ENCODE assay signal across 9 cellular contexts in the genomic region with DNA sequence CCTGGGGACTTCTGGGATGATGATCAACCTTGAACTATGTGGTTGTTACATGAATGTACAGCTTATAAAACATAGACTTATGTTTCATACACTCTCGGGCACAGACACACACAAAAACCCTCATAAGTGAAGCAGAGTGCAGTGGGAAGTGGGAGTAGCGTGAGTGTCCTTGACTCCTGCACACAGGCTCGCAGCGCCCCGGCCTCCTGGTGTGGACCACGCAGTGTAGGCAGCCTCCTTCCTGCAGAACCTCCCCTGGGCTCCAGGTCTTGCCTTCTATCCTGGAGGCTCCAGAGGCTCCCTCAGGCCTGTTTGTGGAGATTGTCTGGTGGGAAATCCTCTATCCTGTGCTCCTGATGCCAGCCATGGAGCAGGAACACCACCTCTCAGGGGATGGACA. TPM values are rescaled to one million over a fixed set of nuclear protein-coding genes. Genes with fewer than 3 reads are reported as not detected.
"Had no signal": no experiment of that assay in that cellular context is flagged by ENCODE, and none has a peak within 500 bp of the region (broad histone marks: within the 10 kb centered on the region; RNA-seq: fewer than 3 reads in every experiment).

No MANE protein-coding gene starts in this region.

RNA-seq across cellular contexts. Expression of a gene that starts 25.7 kb away (rescaled TPM):
- total RNA-seq: OCI-LY7, PC-3, PC-9, Peyer's patch, Right ventricle myocardium inferior, Right ventricle myocardium superior, RPMI7951, SJCRH30, SK-MEL-5 had no signal
